In the genomic region with DNA sequence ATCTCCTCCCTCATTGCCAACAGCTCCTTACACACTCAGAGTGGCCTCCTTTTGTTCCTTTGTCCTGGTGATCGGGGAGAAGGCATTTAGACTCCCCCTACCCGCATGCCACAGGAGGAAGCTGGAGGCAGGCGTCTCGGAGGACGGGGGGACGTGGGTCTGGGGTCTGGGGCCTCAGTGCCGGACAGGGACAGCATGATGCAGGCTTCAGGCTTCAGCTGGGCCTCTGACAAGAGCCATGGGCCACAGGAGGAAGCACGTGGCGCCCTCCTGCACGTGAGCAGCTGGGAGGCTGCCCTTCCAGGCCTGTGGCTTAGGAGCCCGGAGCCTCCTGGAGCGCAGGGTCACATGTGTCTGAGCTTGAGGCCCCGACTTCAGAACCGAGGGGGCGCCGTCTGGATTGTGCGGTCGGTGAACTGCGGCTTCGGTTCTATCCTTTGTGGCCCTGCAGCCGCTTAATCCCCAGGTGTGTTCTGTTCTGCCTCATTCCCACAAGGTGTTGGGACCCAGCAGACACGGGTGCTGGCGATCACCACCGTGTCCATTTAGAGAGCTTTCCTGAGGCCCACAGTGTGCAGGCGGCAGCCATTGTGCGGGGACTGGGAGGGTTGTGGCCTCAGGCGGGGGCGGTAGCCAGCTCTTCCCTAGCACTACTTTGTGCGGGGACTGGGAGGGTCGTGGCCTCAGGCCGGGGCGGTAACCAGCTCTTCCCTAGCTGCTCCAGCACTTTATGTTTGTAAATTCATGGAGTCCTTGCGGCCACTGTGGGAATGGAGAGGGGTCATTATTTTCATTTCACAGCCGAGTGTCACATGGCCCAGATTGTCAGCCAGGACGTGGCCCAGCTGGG, we compare ENCODE assay signal across 12 cellular contexts.
DNase-seq lines count a peak whose midpoint lies in the region; ATAC-seq and TF ChIP-seq lines count a peak whose summit lies in the region.
"Had no signal": no experiment of that assay in that cellular context is flagged by ENCODE, and none has a peak within 500 bp of the region (broad histone marks: within the 10 kb centered on the region; RNA-seq: fewer than 3 reads in every experiment).

No MANE protein-coding gene starts in this region.

- H3K4me1 ChIP-seq in BLaER1, result peaks cover 67% of the 10 kb centered on the region
- H3K4me1 ChIP-seq in ovary (ENCODE audit: insufficient read depth), result peaks cover 1% of the 10 kb centered on the region
- H3K4me1 ChIP-seq: HAP-1 had no signal

- 72 to 77% (median 76%) methylated on average over 35 of the region's 35 CpGs for WGBS in ovary, 3 donors

- H3K4me2 ChIP-seq in BLaER1, result peak overlapping the region; percentile 92
- H3K4me2 ChIP-seq: KMS-11 had no signal

- no peak for TF ChIP-seq EP300 in ovary (IDR thresholded peaks at IDR 0.05)

- TF ChIP-seq CTCF in ovary (IDR thresholded peaks at IDR 0.05), result no peak

- peak; percentile 30 for ATAC-seq in left ventricle myocardium superior

- peak overlapping the region; percentile 9; the same call in 1 of the 2 replicates for H3K9ac ChIP-seq in BLaER1
- H3K9ac ChIP-seq: KMS-11 had no signal

- no peak for TF ChIP-seq POLR2A in ovary (IDR thresholded peaks at IDR 0.05)

- intact Hi-C loops in left ventricle myocardium superior (cut with micrococcal nuclease) (no loop called here), ovary (cut with DNase I) (loop anchor here in 3 of 4 donors (10.0 kb wide), 3 partner anchors 721 to 901 kb away; partner anchors contain the start of gene MMP17 (in 1 of the 3))

- H4K20me1 ChIP-seq in BLaER1, result no peaks in the 10 kb centered on the region

- H3K27me3 ChIP-seq in BLaER1, result no peaks in the 10 kb centered on the region
- no peaks in the 10 kb centered on the region for H3K27me3 ChIP-seq in ovary
- H3K27me3 ChIP-seq: transverse colon had no signal

- H3K36me3 ChIP-seq in BLaER1 (peaks cover 12% of the 10 kb centered on the region; the same call in 1 of the 2 replicates), ovary (no peaks in the 10 kb centered on the region)
- H3K36me3 ChIP-seq: HAP-1, transverse colon had no signal

- H3K27ac ChIP-seq in BLaER1 (peak overlapping the region; percentile 65), ovary (no peak overlapping the region)
- H3K27ac ChIP-seq: KMS-11 had no signal

- H3K9me3 ChIP-seq in BLaER1, result peaks cover 13% of the 10 kb centered on the region
- H3K9me3 ChIP-seq in ovary, result no peaks in the 10 kb centered on the region
- H3K9me3 ChIP-seq: HAP-1, transverse colon had no signal

- DNase-seq in activated CD8-positive, alpha-beta memory T cell treated with anti-CD3 and anti-CD28 coated beads, Interleukin-2, amount 50 U/mL, for 4 hours, result peak; percentile 8
- DNase-seq in left ventricle myocardium superior, result peak; percentile 36
- DNase-seq in ovary, result peak in 3 of 5 donors; percentile 9 to 36 (median 15)
- no peak for DNase-seq in NCI-H345 (lab: John Stamatoyannopoulos, UW)
- no peak for DNase-seq in NCI-H526 (lab: John Stamatoyannopoulos, UW)
- no peak for DNase-seq in NCI-H774 (lab: John Stamatoyannopoulos, UW)
- DNase-seq in stimulated activated CD4-positive, alpha-beta T cell treated with anti-CD3 and anti-CD28 coated beads, Interleukin-4, amount 100 ng/mL, for 4 hours, result no peak
- DNase-seq: NCI-H2081 treated with DMSO at 0.1 percent for 48 hours had no signal

- H3K4me3 ChIP-seq in BLaER1 (no peak overlapping the region), ovary (no peak overlapping the region)
- H3K4me3 ChIP-seq: HAP-1, transverse colon had no signal

Comparison
In these comparisons a context has a peak if more than half of its experiments do, and no peak if none do; other contexts are left out.
1. DNase-seq: peak in activated CD8-positive, alpha-beta memory T cell treated with anti-CD3 and anti-CD28 coated beads, Interleukin-2, amount 50 U/mL, for 4 hours (single experiment), left ventricle myocardium superior (single experiment) and ovary (3 of 5); none in NCI-H345 (single experiment), NCI-H526 (0 of 2), NCI-H774 (single experiment) and stimulated activated CD4-positive, alpha-beta T cell treated with anti-CD3 and anti-CD28 coated beads, Interleukin-4, amount 100 ng/mL, for 4 hours (0 of 2).